ENCODE assay signal across 33 cellular contexts in genomic region chr4:67616478-67616877, GRCh38. TPM values are rescaled to one million over a fixed set of nuclear protein-coding genes. Genes with fewer than 3 reads are reported as not detected.
"Had no signal": no experiment of that assay in that cellular context is flagged by ENCODE, and none has a peak within 500 bp of the region (broad histone marks: within the 10 kb centered on the region; RNA-seq: fewer than 3 reads in every experiment).

No MANE protein-coding gene starts in this region.

- H3K27me3 Mint-ChIP-seq: activated CD4-positive, alpha-beta T cell treated with anti-CD3 and anti-CD28 coated beads for 36 hours; activated CD4-positive, alpha-beta T cell treated with anti-CD3 and anti-CD28 coated beads, Interleukin-2, amount 10 ng/mL, durations not matched to agents 7 days and 5 days; activated T-cell treated with anti-CD3 and anti-CD28 coated beads, Interleukin-2, amount 50 U/mL, for 24 hours had no signal

- H3K4me3 ChIP-seq: adrenal gland had no signal

- H3K27me3 ChIP-seq: adrenal gland had no signal

- H3K9me3 ChIP-seq: adrenal gland had no signal

- DNase-seq: activated CD4-positive, alpha-beta T cell treated with anti-CD3 and anti-CD28 coated beads for 36 hours; activated CD4-positive, alpha-beta T cell treated with anti-CD3 and anti-CD28 coated beads, Interleukin-2, amount 10 ng/mL, durations not matched to agents 7 days and 5 days; activated CD4-positive, alpha-beta T cell treated with anti-CD3 and anti-CD28 coated beads, Interleukin-2, amount 50 U/mL, for 48 hours; activated CD8-positive, alpha-beta T cell treated with anti-CD3 and anti-CD28 coated beads, Interleukin-2, amount 10 ng/mL, durations not matched to agents 7 days and 5 days; activated gamma-delta T cell treated with Interleukin-2 at 50 U/mL for 16 hours; activated naive CD4-positive, alpha-beta T cell treated with anti-CD3 and anti-CD28 coated beads for 36 hours; activated T-cell treated with anti-CD3 and anti-CD28 coated beads, Interleukin-2, amount 50 U/mL, for 24 hours; adrenal gland; central memory CD4-positive, alpha-beta T cell; Kasumi-1; KG1; MM.1S; MV-4-11; NCI-H1092; NCI-H146; NCI-H187; NCI-H2029 treated with DMSO at 0.1 percent for 48 hours; NCI-H2107; NCI-H2171; NCI-H510A; NCI-H526; NCI-H748 treated with DMSO at 0.1 percent for 48 hours; Right ventricle myocardium superior; SW 1271; T-helper 1 cell; T-helper 2 cell; T-helper 9 cell; WERI-Rb-1 had no signal

- H3K4me3 Mint-ChIP-seq: activated CD4-positive, alpha-beta T cell treated with anti-CD3 and anti-CD28 coated beads for 36 hours; activated CD4-positive, alpha-beta T cell treated with anti-CD3 and anti-CD28 coated beads, Interleukin-2, amount 10 ng/mL, durations not matched to agents 7 days and 5 days; activated CD8-positive, alpha-beta T cell treated with anti-CD3 and anti-CD28 coated beads, Interleukin-2, amount 10 ng/mL, durations not matched to agents 7 days and 5 days; activated naive CD4-positive, alpha-beta T cell treated with anti-CD3 and anti-CD28 coated beads for 36 hours; activated T-cell treated with anti-CD3 and anti-CD28 coated beads, Interleukin-2, amount 50 U/mL, for 24 hours; brain had no signal

- H3K4me1 Mint-ChIP-seq: activated CD4-positive, alpha-beta T cell treated with anti-CD3 and anti-CD28 coated beads for 36 hours; activated CD4-positive, alpha-beta T cell treated with anti-CD3 and anti-CD28 coated beads, Interleukin-2, amount 10 ng/mL, durations not matched to agents 7 days and 5 days; brain had no signal

- FAIRE-seq: astrocyte had no signal

- H3K4me1 ChIP-seq: adrenal gland had no signal

- H3K27ac Mint-ChIP-seq: activated CD4-positive, alpha-beta T cell treated with anti-CD3 and anti-CD28 coated beads for 36 hours; activated CD4-positive, alpha-beta T cell treated with anti-CD3 and anti-CD28 coated beads, Interleukin-2, amount 10 ng/mL, durations not matched to agents 7 days and 5 days; activated CD8-positive, alpha-beta T cell treated with anti-CD3 and anti-CD28 coated beads, Interleukin-2, amount 10 ng/mL, durations not matched to agents 7 days and 5 days; activated naive CD4-positive, alpha-beta T cell treated with anti-CD3 and anti-CD28 coated beads for 36 hours; activated naive CD4-positive, alpha-beta T cell treated with anti-CD3 and anti-CD28 coated beads, Interleukin-2, amount 50 U/mL, for 72 hours; activated T-cell treated with anti-CD3 and anti-CD28 coated beads, Interleukin-2, amount 50 U/mL, for 24 hours; brain had no signal

- ATAC-seq: activated CD4-positive, alpha-beta T cell treated with anti-CD3 and anti-CD28 coated beads for 36 hours; activated CD4-positive, CD25-positive, alpha-beta regulatory T cell treated with anti-CD3 and anti-CD28 coated beads, Interleukin-2, amount 50 U/mL, for 24 hours; activated CD8-positive, alpha-beta T cell treated with anti-CD3 and anti-CD28 coated beads, Interleukin-2, amount 10 ng/mL, durations not matched to agents 7 days and 5 days; activated naive CD4-positive, alpha-beta T cell treated with anti-CD3 and anti-CD28 coated beads, Interleukin-2, amount 50 U/mL, for 72 hours had no signal

- H3K27ac ChIP-seq: adrenal gland, WERI-Rb-1 had no signal

RNA-seq across cellular contexts. Expression of gene STAP1, which starts 58.0 kb away (rescaled TPM):
- total RNA-seq: adrenal gland, astrocyte, cerebellum, Right ventricle myocardium superior had no signal
